In genomic region chr18:26791676-26792075, GRCh38 we compare ENCODE assay signal across 18 cellular contexts.
"Had no signal": no experiment of that assay in that cellular context is flagged by ENCODE, and none has a peak within 500 bp of the region (broad histone marks: within the 10 kb centered on the region; RNA-seq: fewer than 3 reads in every experiment).

No MANE protein-coding gene starts in this region.

- FAIRE-seq: frontal cortex had no signal

- H3K27me3 Mint-ChIP-seq: activated naive CD4-positive, alpha-beta T cell treated with anti-CD3 and anti-CD28 coated beads, Interleukin-2, amount 10 ng/mL, durations not matched to agents 7 days and 5 days had no signal

- H3K27me3 ChIP-seq: adrenal gland, body of pancreas, esophagus muscularis mucosa, heart left ventricle, stomach had no signal

- H3K4me3 Mint-ChIP-seq: activated naive CD4-positive, alpha-beta T cell treated with anti-CD3 and anti-CD28 coated beads, Interleukin-2, amount 10 ng/mL, durations not matched to agents 7 days and 5 days; nephron had no signal

- H3K36me3 Mint-ChIP-seq: activated naive CD4-positive, alpha-beta T cell treated with anti-CD3 and anti-CD28 coated beads, Interleukin-2, amount 10 ng/mL, durations not matched to agents 7 days and 5 days had no signal

- H3K36me3 ChIP-seq: adrenal gland, esophagus muscularis mucosa, heart left ventricle, stomach had no signal

- H3K4me1 Mint-ChIP-seq: activated naive CD4-positive, alpha-beta T cell treated with anti-CD3 and anti-CD28 coated beads, Interleukin-2, amount 10 ng/mL, durations not matched to agents 7 days and 5 days; nephron had no signal

- ATAC-seq: body of pancreas, heart left ventricle, left ventricle myocardium superior had no signal

- H3K9ac ChIP-seq: parathyroid adenoma had no signal

- H3K79me2 ChIP-seq: parathyroid adenoma had no signal

- H3K4me1 ChIP-seq: adrenal gland, body of pancreas, esophagus muscularis mucosa, heart left ventricle, parathyroid adenoma, stomach had no signal

- H3K9me3 ChIP-seq: adrenal gland, body of pancreas, esophagus muscularis mucosa, heart left ventricle, stomach had no signal

- H3K27ac ChIP-seq: adrenal gland, body of pancreas, esophagus muscularis mucosa, heart left ventricle, parathyroid adenoma, stomach had no signal

- H3K27ac Mint-ChIP-seq: activated naive CD4-positive, alpha-beta T cell treated with anti-CD3 and anti-CD28 coated beads, Interleukin-2, amount 10 ng/mL, durations not matched to agents 7 days and 5 days; activated T-helper 2 cell treated with anti-CD3 and anti-CD28 coated beads, Interferon-gamma antibody, Interleukin-2, Interleukin-4, amounts not matched to agents 10 μg/mL and 5 μg/mL and 100 μg/mL, durations not matched to agents 14 hours and 24 hours and 36 hours; nephron had no signal

- H2AFZ ChIP-seq: parathyroid adenoma had no signal

- DNase-seq: activated CD4-positive, alpha-beta T cell treated with anti-CD3 and anti-CD28 coated beads, Interleukin-2, amount 50 U/mL, for 1 hour; activated CD4-positive, CD25-positive, alpha-beta regulatory T cell; activated naive CD4-positive, alpha-beta T cell treated with anti-CD3 and anti-CD28 coated beads, Interleukin-2, amount 10 ng/mL, durations not matched to agents 7 days and 5 days; adrenal gland; body of pancreas; dermis blood vessel endothelial cell; heart left ventricle; left ventricle myocardium superior; mesendoderm; retina; stimulated activated CD4-positive, alpha-beta T cell treated with anti-CD3 and anti-CD28 coated beads, Interleukin-4, amount 100 ng/mL, for 4 hours; stomach; T-helper 2 cell had no signal

- H3K4me3 ChIP-seq: adrenal gland, body of pancreas, esophagus muscularis mucosa, heart left ventricle, stomach had no signal

- H3K9me3 Mint-ChIP-seq: activated naive CD4-positive, alpha-beta T cell treated with anti-CD3 and anti-CD28 coated beads, Interleukin-2, amount 10 ng/mL, durations not matched to agents 7 days and 5 days; activated T-helper 2 cell treated with anti-CD3 and anti-CD28 coated beads, Interferon-gamma antibody, Interleukin-2, Interleukin-4, amounts not matched to agents 10 μg/mL and 5 μg/mL and 100 μg/mL, durations not matched to agents 14 hours and 24 hours and 36 hours; nephron had no signal
